ENCODE assay signal across 26 cellular contexts in genomic region chr7:23220690-23221305, GRCh38. TPM values are rescaled to one million over a fixed set of nuclear protein-coding genes. Genes with fewer than 3 reads are reported as not detected.
DNase-seq lines count a peak whose midpoint lies in the region; ATAC-seq, FAIRE-seq and TF ChIP-seq lines count a peak whose summit lies in the region.
"Had no signal": no experiment of that assay in that cellular context is flagged by ENCODE, and none has a peak within 500 bp of the region (broad histone marks: within the 10 kb centered on the region; RNA-seq: fewer than 3 reads in every experiment).

No MANE protein-coding gene starts in this region.

- H3K9ac ChIP-seq in K562 (ENCODE audit: insufficient read depth in 1 of 2, low read depth in 2 of 2, low read length in 2 of 2) = peak overlapping the region in 1 of 2 experiments; percentile 53; a peak in 2 of 4 replicates

- no peak for TF ChIP-seq EP300 in K562 (IDR thresholded peaks at IDR 0.05; ENCODE audit: low read length)

- H3K4me1 Mint-ChIP-seq in stimulated activated memory B cell treated with anti-CD40 and anti-IgM and Interleukin-4, amounts not matched to agents 10 μg/mL and 1 μg/mL and 100 μg/mL, for 72 hours = peaks cover 11% of the 10 kb centered on the region
- H3K4me1 Mint-ChIP-seq: activated CD4-positive, alpha-beta memory T cell treated with anti-CD3 and anti-CD28 coated beads, Interleukin-2, amount 10 ng/mL, durations not matched to agents 7 days and 5 days; activated T-helper 17 cell treated with anti-CD3 and anti-CD28 coated beads, Interleukin-2, amount 50 U/mL, for 72 hours had no signal

- H2AFZ ChIP-seq in K562 (ENCODE audit: low read depth, low read length) = peak overlapping the region; percentile 77

- H3K36me3 ChIP-seq in K562 (ENCODE audit: control insufficient read depth, insufficient read depth, low read length) = no peaks in the 10 kb centered on the region
- H3K36me3 ChIP-seq: colonic mucosa, esophagus squamous epithelium, gastroesophageal sphincter, left lung, ovary had no signal

- no peaks in the 10 kb centered on the region for H3K79me2 ChIP-seq in K562 (ENCODE audit: control insufficient read depth, insufficient read depth, low read length)

- no peaks in the 10 kb centered on the region for H3K9me3 ChIP-seq in K562 (replicated peaks; ENCODE audit: control insufficient read depth, insufficient read depth, low read depth, low read length)
- H3K9me3 ChIP-seq: colonic mucosa, esophagus squamous epithelium, gastroesophageal sphincter, left lung, ovary had no signal

- TF ChIP-seq RAD21 in K562 (CRISPR knock-in tag; conservative IDR thresholded peaks at IDR 0.05 in 1 of 2, IDR thresholded peaks at IDR 0.05 in 1 of 2) = no peak

- in situ Hi-C loops in K562 (cut with MboI) = no loop called here

- CTCF ChIA-PET in K562 (lab: Yijun Ruan, JAX; ENCODE audit: low intra/inter-chr PET ratio) = no interaction called here

- no peaks in the 10 kb centered on the region for H3K9me3 Mint-ChIP-seq in stimulated activated memory B cell treated with anti-CD40 and anti-IgM and Interleukin-4, amounts not matched to agents 10 μg/mL and 1 μg/mL and 100 μg/mL, for 72 hours
- H3K9me3 Mint-ChIP-seq: activated CD4-positive, alpha-beta memory T cell treated with anti-CD3 and anti-CD28 coated beads, Interleukin-2, amount 10 ng/mL, durations not matched to agents 7 days and 5 days; activated T-helper 17 cell treated with anti-CD3 and anti-CD28 coated beads, Interleukin-2, amount 50 U/mL, for 72 hours; effector memory CD8-positive, alpha-beta T cell had no signal

- H3K4me3 ChIP-seq in K562 = no peak overlapping the region
- H3K4me3 ChIP-seq: colonic mucosa, esophagus squamous epithelium, gastroesophageal sphincter, left lung, ovary had no signal

- H3K4me1 ChIP-seq in K562 (replicated peaks in 1 of 2; ENCODE audit: control insufficient read depth in 2 of 2, insufficient read depth in 2 of 2, low read length in 2 of 2) (peaks cover 0 to 5% of the 10 kb centered on the region in 2 experiments; a peak in 3 of 5 replicates), foreskin keratinocyte (no peaks in the 10 kb centered on the region)
- H3K4me1 ChIP-seq: colonic mucosa, gastroesophageal sphincter, left lung had no signal

- no peak overlapping the region for H3K4me3 Mint-ChIP-seq in stimulated activated memory B cell treated with anti-CD40 and anti-IgM and Interleukin-4, amounts not matched to agents 10 μg/mL and 1 μg/mL and 100 μg/mL, for 72 hours
- H3K4me3 Mint-ChIP-seq: activated CD4-positive, alpha-beta memory T cell treated with anti-CD3 and anti-CD28 coated beads, Interleukin-2, amount 10 ng/mL, durations not matched to agents 7 days and 5 days; activated T-helper 17 cell treated with anti-CD3 and anti-CD28 coated beads, Interleukin-2, amount 50 U/mL, for 72 hours; effector memory CD8-positive, alpha-beta T cell; type B pancreatic cell had no signal

- TF ChIP-seq POLR2A in K562 (conservative IDR thresholded peaks at IDR 0.05) = no peak

- POLR2A ChIA-PET in K562 (lab: Yijun Ruan, JAX) = interaction anchor here (0.6 to 1.1 kb wide), 6 partner anchors 16 to 162 kb away, joined by 3 to 4 read pairs (median 3); no protein-coding TSS in a partner anchor

- intact Hi-C loops in left cardiac atrium (cut with DNase I) (no loop called here), cardiac septum (cut with DNase I) (no loop called here), K562 (cut with micrococcal nuclease) (no loop called here)

- BruUV-seq in K562 (replicated peaks; lab: Mats Ljungman, UMichigan) = no TSS peak

- WGBS in K562 (ENCODE audit: insufficient coverage, low coverage, missing lambda C conversion rate) = 25% methylated on average over 10 of the region's 10 CpGs

- peaks cover 29% of the 10 kb centered on the region for H3K27me3 Mint-ChIP-seq in stimulated activated memory B cell treated with anti-CD40 and anti-IgM and Interleukin-4, amounts not matched to agents 10 μg/mL and 1 μg/mL and 100 μg/mL, for 72 hours

- peak; percentile 33 for DNase-seq in left cardiac atrium
- no peak for DNase-seq in cardiac septum (ENCODE audit: low spot score)
- DNase-seq in K562 (ENCODE audit: extremely low read depth in 1 of 4, low spot score in 3 of 4) = no peak
- no peak for DNase-seq in foreskin keratinocyte
- DNase-seq in GM19238 (ENCODE audit: insufficient read length, low spot score) = no peak
- DNase-seq in SHP77 (lab: John Stamatoyannopoulos, UW) = no peak
- DNase-seq: activated CD4-positive, alpha-beta memory T cell treated with anti-CD3 and anti-CD28 coated beads, Interleukin-2, amount 10 ng/mL, durations not matched to agents 7 days and 5 days; activated CD4-positive, CD25-positive, alpha-beta regulatory T cell treated with anti-CD3 and anti-CD28 coated beads, Interleukin-2, amount 50 U/mL, for 72 hours; activated CD8-positive, alpha-beta memory T cell treated with anti-CD3 and anti-CD28 coated beads, Interleukin-2, amount 50 U/mL, for 48 hours; activated naive CD4-positive, alpha-beta T cell treated with anti-CD3 and anti-CD28 coated beads, Interleukin-2, amount 50 U/mL, for 16 hours; amniotic stem cell; colonic mucosa; effector memory CD8-positive, alpha-beta T cell; esophagus squamous epithelium; left lung; NCI-H2171; NCI-H524 treated with DMSO at 0.1 percent for 48 hours; ovary; stimulated activated CD4-positive, alpha-beta T cell treated with anti-CD3 and anti-CD28 coated beads, Interleukin-2, amount 100 ng/mL, for 24 hours; T-helper 1 cell had no signal

- H3K36me3 Mint-ChIP-seq in stimulated activated memory B cell treated with anti-CD40 and anti-IgM and Interleukin-4, amounts not matched to agents 10 μg/mL and 1 μg/mL and 100 μg/mL, for 72 hours = no peaks in the 10 kb centered on the region
- H3K36me3 Mint-ChIP-seq: type B pancreatic cell had no signal

- FAIRE-seq in K562 (lab: Jason Lieb, UNC) = no peak
- FAIRE-seq: RCC 7860 had no signal

- H3K27ac Mint-ChIP-seq in stimulated activated memory B cell treated with anti-CD40 and anti-IgM and Interleukin-4, amounts not matched to agents 10 μg/mL and 1 μg/mL and 100 μg/mL, for 72 hours = no peak overlapping the region
- H3K27ac Mint-ChIP-seq: activated CD4-positive, alpha-beta memory T cell treated with anti-CD3 and anti-CD28 coated beads, Interleukin-2, amount 10 ng/mL, durations not matched to agents 7 days and 5 days; activated T-helper 17 cell treated with anti-CD3 and anti-CD28 coated beads, Interleukin-2, amount 50 U/mL, for 72 hours; effector memory CD8-positive, alpha-beta T cell; type B pancreatic cell had no signal

- no peaks in the 10 kb centered on the region; the same call in 1 of the 2 replicates for H4K20me1 ChIP-seq in K562 (replicated peaks; ENCODE audit: control insufficient read depth, insufficient read depth, low read length)

- peak overlapping the region; percentile 27; the same call in 1 of the 2 replicates for H3K4me2 ChIP-seq in K562 (ENCODE audit: insufficient read depth, low read length)

- no peaks in the 10 kb centered on the region for H3K27me3 ChIP-seq in K562 (ENCODE audit: control insufficient read depth in 2 of 2, insufficient read depth in 2 of 2, low read length in 2 of 2)
- H3K27me3 ChIP-seq in foreskin keratinocyte = no peaks in the 10 kb centered on the region
- H3K27me3 ChIP-seq: colonic mucosa, esophagus squamous epithelium, gastroesophageal sphincter, left lung, ovary had no signal

- no peaks in the 10 kb centered on the region for H3K9me1 ChIP-seq in K562 (ENCODE audit: control insufficient read depth, insufficient read depth, low read length)

- peak; percentile 23 to 25 for ATAC-seq in left cardiac atrium
- ATAC-seq in K562 = peak; percentile 53
- ATAC-seq in foreskin keratinocyte = peak; percentile 9
- peak; percentile 44 for ATAC-seq in stimulated activated memory B cell treated with anti-CD40 and anti-IgM and Interleukin-4, amounts not matched to agents 10 μg/mL and 1 μg/mL and 100 μg/mL, for 72 hours
- ATAC-seq in HG03460 (IDR thresholded peaks at IDR 0.05; ENCODE audit: unreplicated experiment) = no peak
- ATAC-seq: activated T-helper 17 cell treated with anti-CD3 and anti-CD28 coated beads, Interleukin-2, amount 50 U/mL, for 72 hours; effector memory CD8-positive, alpha-beta T cell; gastroesophageal sphincter; left lung had no signal

- no peak for TF ChIP-seq CTCF in K562 (IDR thresholded peaks at IDR 0.05 in 2 of 3, conservative IDR thresholded peaks at IDR 0.05 in 1 of 3; ENCODE audit: insufficient read depth in 2 of 3, low read depth in 1 of 3, low read length in 3 of 3)
- TF ChIP-seq CTCF in foreskin keratinocyte (conservative IDR thresholded peaks at IDR 0.05) = no peak

- H3K27ac ChIP-seq in K562 (ENCODE audit: extremely low read depth, low read depth, low read length) (no peak overlapping the region), foreskin keratinocyte (no peak overlapping the region)
- H3K27ac ChIP-seq: colonic mucosa, gastroesophageal sphincter, left lung, ovary had no signal

RNA-seq across cellular contexts. Expression of gene GPNMB, which starts 25.8 kb away (rescaled TPM):
- total RNA-seq in left cardiac atrium = 100 to 1,000 TPM; 109 to 134 TPM
- 239 TPM for total RNA-seq in cardiac septum
- total RNA-seq in K562 (2011; cell fraction: chromatin; rRNA removed; ENCODE audit: low replicate concordance) = not detected in 2 replicates
- total RNA-seq in K562 (2011; cell fraction: nucleolus; rRNA removed) = not detected in 2 replicates
- total RNA-seq in K562 (2011; cell fraction: nucleoplasm; rRNA removed) = 0.51 TPM in 1 of 2 replicates, not detected in the other
- total RNA-seq in K562 (2014; rRNA removed) = 0.24 and 0.64 TPM in 2 replicates
- total RNA-seq in K562 (2014; rRNA removed; fragmentation: Illumina TruSeq; extraction: Trizol) = 0.15 and 0.26 TPM in 2 replicates
- total RNA-seq in K562 (2015; rRNA removed; fragmentation: Illumina TruSeq; extraction: Trizol) = 0.18 and 0.41 TPM in 2 replicates
- total RNA-seq in K562 (2021) = 0.20 and 0.54 TPM in 2 replicates
- polyA plus RNA-seq in K562 (2011; rRNA removed) = 0.03 and 0.35 TPM in 2 replicates
- polyA plus RNA-seq in K562 (2011; cell fraction: cytosol; rRNA removed) = 0.03 and 0.07 TPM in 2 replicates
- polyA plus RNA-seq in K562 (2011; cell fraction: nucleus; rRNA removed) = 0.10 and 0.23 TPM in 2 replicates
- 0.18 and 0.22 TPM in 2 replicates for polyA plus RNA-seq in K562 (2012)
- 0.33 and 0.80 TPM in 2 replicates for polyA plus RNA-seq in K562 (2014; fragmentation: Illumina TruSeq; extraction: Trizol)
- polyA plus RNA-seq in K562 (2014; fragmentation: Nextera tagmentation; extraction: Ambion mirVana) = under 1 TPM; 0.31 to 0.67 TPM
- 0.11 and 0.72 TPM in 2 replicates for polyA plus RNA-seq in K562 (2014; rRNA removed)
- polyA minus RNA-seq in K562 (2011; rRNA and poly(A)+ RNA removed) = not detected in 2 replicates
- not detected in 2 replicates for polyA minus RNA-seq in K562 (2011; cell fraction: cytosol; rRNA and poly(A)+ RNA removed)
- polyA minus RNA-seq in K562 (2011; cell fraction: nucleus; rRNA and poly(A)+ RNA removed) = 0.40 TPM in 1 of 2 replicates, not detected in the other
- total RNA-seq in foreskin keratinocyte = 15.1 and 19.0 TPM in 2 replicates
- 10.2 and 10.9 TPM in 2 replicates for polyA plus RNA-seq in foreskin keratinocyte

RNA-seq across cellular contexts. Expression of gene NUP42, which starts 39.0 kb away (rescaled TPM):
- total RNA-seq in left cardiac atrium = 10 to 100 TPM; 21.8 to 23.3 TPM
- 24.0 TPM for total RNA-seq in cardiac septum
- total RNA-seq in K562 (2011; cell fraction: chromatin; rRNA removed; ENCODE audit: low replicate concordance) = 45.9 and 61.6 TPM in 2 replicates
- 24.8 and 28.2 TPM in 2 replicates for total RNA-seq in K562 (2011; cell fraction: nucleolus; rRNA removed)
- total RNA-seq in K562 (2011; cell fraction: nucleoplasm; rRNA removed) = 29.1 and 42.7 TPM in 2 replicates
- total RNA-seq in K562 (2014; rRNA removed) = 62.2 and 71.7 TPM in 2 replicates
- total RNA-seq in K562 (2014; rRNA removed; fragmentation: Illumina TruSeq; extraction: Trizol) = 71.2 and 72.9 TPM in 2 replicates
- total RNA-seq in K562 (2015; rRNA removed; fragmentation: Illumina TruSeq; extraction: Trizol) = 61.3 and 73.5 TPM in 2 replicates
- total RNA-seq in K562 (2021) = 41.8 and 50.5 TPM in 2 replicates
- 55.4 and 56.0 TPM in 2 replicates for polyA plus RNA-seq in K562 (2011; rRNA removed)
- polyA plus RNA-seq in K562 (2011; cell fraction: cytosol; rRNA removed) = 40.4 and 45.1 TPM in 2 replicates
- 74.2 and 81.6 TPM in 2 replicates for polyA plus RNA-seq in K562 (2011; cell fraction: nucleus; rRNA removed)
- polyA plus RNA-seq in K562 (2012) = 49.9 and 51.4 TPM in 2 replicates
- polyA plus RNA-seq in K562 (2014; fragmentation: Illumina TruSeq; extraction: Trizol) = 62.4 and 66.8 TPM in 2 replicates
- polyA plus RNA-seq in K562 (2014; fragmentation: Nextera tagmentation; extraction: Ambion mirVana) = 10 to 100 TPM; 86.0 to 86.4 TPM
- polyA plus RNA-seq in K562 (2014; rRNA removed) = 74.7 and 94.3 TPM in 2 replicates
- 22.0 and 29.1 TPM in 2 replicates for polyA minus RNA-seq in K562 (2011; rRNA and poly(A)+ RNA removed)
- polyA minus RNA-seq in K562 (2011; cell fraction: cytosol; rRNA and poly(A)+ RNA removed) = 14.5 and 17.0 TPM in 2 replicates
- 22.6 and 26.0 TPM in 2 replicates for polyA minus RNA-seq in K562 (2011; cell fraction: nucleus; rRNA and poly(A)+ RNA removed)
- total RNA-seq in foreskin keratinocyte = 27.8 TPM in 2 replicates
- polyA plus RNA-seq in foreskin keratinocyte = 18.3 and 21.3 TPM in 2 replicates
